Comparison of ENCODE assay signal across 9 cellular contexts in the genomic region with DNA sequence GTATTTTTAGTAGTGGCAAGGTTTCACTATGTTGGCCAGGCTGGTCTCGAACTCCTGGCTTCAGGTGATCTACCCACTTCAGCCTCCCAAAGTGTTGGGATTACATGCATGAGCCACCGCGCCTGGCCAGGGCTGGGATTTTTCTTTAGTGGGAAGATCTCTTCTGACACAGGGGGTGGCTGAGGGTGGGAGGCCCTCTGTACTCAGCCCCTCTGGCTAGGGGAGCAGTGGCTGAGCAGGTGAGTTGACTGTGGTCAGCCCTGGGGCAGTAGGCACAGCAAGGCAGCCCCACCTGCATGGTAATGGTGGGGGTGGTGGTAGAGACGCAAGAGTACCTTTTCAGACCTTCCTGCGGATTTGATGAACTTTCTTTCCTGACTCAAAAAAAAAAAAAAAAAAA. TPM values are rescaled to one million over a fixed set of nuclear protein-coding genes. Genes with fewer than 3 reads are reported as not detected.
"Had no signal": no experiment of that assay in that cellular context is flagged by ENCODE, and none has a peak within 500 bp of the region (broad histone marks: within the 10 kb centered on the region; RNA-seq: fewer than 3 reads in every experiment).

No MANE protein-coding gene starts in this region.

- H3K4me1 ChIP-seq: HAP-1 had no signal

- DNase-seq: GM23248, GOT3, H7, H9, HCEC 1CT, HFFc6 had no signal

- FAIRE-seq: H54 had no signal

- H3K9me3 Mint-ChIP-seq: HFFc6 had no signal

- H2AFZ ChIP-seq: GM23248 had no signal

- H3K9ac ChIP-seq: GM23248 had no signal

- H3K4me3 Mint-ChIP-seq: H9, HFFc6 had no signal

- H3K4me3 ChIP-seq: GM23248, HAP-1 had no signal

- ATAC-seq: HCT116 had no signal

- H3K27ac Mint-ChIP-seq: H9, HFFc6 had no signal

- H3K27ac ChIP-seq: GM23248 had no signal

- H3K36me3 ChIP-seq: HAP-1 had no signal

- H3K9me3 ChIP-seq: HAP-1 had no signal

RNA-seq across cellular contexts. Expression of a gene that starts 12.3 kb away (rescaled TPM):
- total RNA-seq: GM23248 had no signal
